Comparison of ENCODE assay signal across 1 cellular context in genomic region chr6:28589234-28589951, GRCh38.
A peak's percentile ranks its signal among the peaks of the same experiment; 100 is the strongest.
TF ChIP-seq lines count a peak whose summit lies in the region.

No MANE protein-coding gene starts in this region.

TF ChIP-seq in HepG2, 621 proteins besides CTCF, POLR2A, EP300 and RAD21 (continued from another document and continues in another):
- TF ChIP-seq LCORL (IDR thresholded peaks at IDR 0.05) (peak; percentile 60), LCORL (CRISPR knock-in tag; IDR thresholded peaks at IDR 0.05) (peak; percentile 75; the same call in 1 of the 2 replicates), ZNF260 (CRISPR knock-in tag; IDR thresholded peaks at IDR 0.05; ENCODE audit: borderline replicate concordance, low read depth) (no peak), ZSCAN25 (CRISPR knock-in tag; IDR thresholded peaks at IDR 0.05) (peak; percentile 72; the same call in 1 of the 2 replicates), ZNF607 (CRISPR knock-in tag; IDR thresholded peaks at IDR 0.05; ENCODE audit: borderline replicate concordance) (peak; percentile 95), ZBTB34 (CRISPR knock-in tag; IDR thresholded peaks at IDR 0.05) (no peak), TFE3 (CRISPR knock-in tag; IDR thresholded peaks at IDR 0.05) (peak; percentile 33; the same call in 1 of the 2 replicates), NR2F6 (IDR thresholded peaks at IDR 0.05) (peak; percentile 49; the same call in 1 of the 2 replicates), NR2F6 (CRISPR knock-in tag; IDR thresholded peaks at IDR 0.05) (peak; percentile 80), IKZF5 (CRISPR knock-in tag; IDR thresholded peaks at IDR 0.05) (peak; percentile 95), ZBTB42 (CRISPR knock-in tag; IDR thresholded peaks at IDR 0.05) (no peak), ZNF468 (CRISPR knock-in tag; IDR thresholded peaks at IDR 0.05) (no peak), ZEB1 (IDR thresholded peaks at IDR 0.05; ENCODE audit: insufficient replicate concordance, low read depth) (peak; percentile 68), HOXA5 (CRISPR knock-in tag; IDR thresholded peaks at IDR 0.05) (peak; percentile 73; the same call in 1 of the 2 replicates), ZSCAN20 (CRISPR knock-in tag; IDR thresholded peaks at IDR 0.05; ENCODE audit: borderline replicate concordance) (no peak; the same call in 1 of the 2 replicates), MIER3 (CRISPR knock-in tag; IDR thresholded peaks at IDR 0.05; ENCODE audit: borderline replicate concordance) (peak; percentile 73; the same call in 1 of the 2 replicates), ZNF580 (CRISPR knock-in tag; IDR thresholded peaks at IDR 0.05; ENCODE audit: borderline replicate concordance, low read depth) (peak; percentile 85), GATAD2A (CRISPR knock-in tag; IDR thresholded peaks at IDR 0.05) (peak; percentile 86), ZNF770 (CRISPR knock-in tag; IDR thresholded peaks at IDR 0.05) (peak; percentile 12; the same call in 1 of the 2 replicates), ZNF136 (CRISPR knock-in tag; IDR thresholded peaks at IDR 0.05; ENCODE audit: low read depth) (peak; percentile 83; the same call in 1 of the 2 replicates), UBTF (CRISPR knock-in tag; IDR thresholded peaks at IDR 0.05) (peak; percentile 83), FIP1L1 (IDR thresholded peaks at IDR 0.05; ENCODE audit: borderline replicate concordance, insufficient read depth, low read depth, low read length) (no peak), HMGXB4 (CRISPR knock-in tag; IDR thresholded peaks at IDR 0.05; ENCODE audit: borderline replicate concordance in 1 of 2, low read depth in 1 of 2) (peak; percentile 99 to 100), HNF4A (CRISPR knock-in tag; IDR thresholded peaks at IDR 0.05) (peak; percentile 95), PPARG (CRISPR knock-in tag; conservative IDR thresholded peaks at IDR 0.05) (peak; percentile 82), KDM4B (CRISPR knock-in tag; IDR thresholded peaks at IDR 0.05) (0 out of 2 replicates have a peak, but pooled peaks have one; percentile 74), ZNF703 (CRISPR knock-in tag; IDR thresholded peaks at IDR 0.05; ENCODE audit: borderline replicate concordance) (no peak), IRF9 (CRISPR knock-in tag; IDR thresholded peaks at IDR 0.05; ENCODE audit: borderline replicate concordance) (0 out of 2 replicates have a peak, but pooled peaks have one; percentile 40), CREM (IDR thresholded peaks at IDR 0.05) (peak; percentile 65; the same call in 1 of the 2 replicates), CREM (CRISPR knock-in tag; IDR thresholded peaks at IDR 0.05) (no peak), MYC (CRISPR knock-in tag; IDR thresholded peaks at IDR 0.05; ENCODE audit: borderline replicate concordance) (peak; percentile 45), ZNF879 (CRISPR knock-in tag; IDR thresholded peaks at IDR 0.05) (peak; percentile 84; the same call in 1 of the 2 replicates), ZFP37 (CRISPR knock-in tag; IDR thresholded peaks at IDR 0.05; ENCODE audit: borderline replicate concordance) (peak; percentile 71; the same call in 1 of the 2 replicates), ZNF720 (CRISPR knock-in tag; IDR thresholded peaks at IDR 0.05) (no peak), MXD4 (CRISPR knock-in tag; IDR thresholded peaks at IDR 0.05) (no peak), CCAR2 (optimal IDR thresholded peaks at IDR 0.05; ENCODE audit: low read depth, low read length) (peak; percentile 26), DRAP1 (CRISPR knock-in tag; IDR thresholded peaks at IDR 0.05) (peak; percentile 96), BORCS8-MEF2B (CRISPR knock-in tag; IDR thresholded peaks at IDR 0.05) (0 out of 2 replicates have a peak, but pooled peaks have one; percentile 35), KDM5B (CRISPR knock-in tag; IDR thresholded peaks at IDR 0.05; ENCODE audit: borderline replicate concordance) (no peak), ZNF674 (CRISPR knock-in tag; IDR thresholded peaks at IDR 0.05; ENCODE audit: low read depth) (0 out of 2 replicates have a peak, but pooled peaks have one; percentile 40), ZNF292 (CRISPR knock-in tag; IDR thresholded peaks at IDR 0.05; ENCODE audit: borderline replicate concordance, low read depth) (peak; percentile 72; the same call in 1 of the 2 replicates), BRCA1 (CRISPR knock-in tag; IDR thresholded peaks at IDR 0.05) (peak; percentile 53; the same call in 1 of the 2 replicates)
